In the genomic region with DNA sequence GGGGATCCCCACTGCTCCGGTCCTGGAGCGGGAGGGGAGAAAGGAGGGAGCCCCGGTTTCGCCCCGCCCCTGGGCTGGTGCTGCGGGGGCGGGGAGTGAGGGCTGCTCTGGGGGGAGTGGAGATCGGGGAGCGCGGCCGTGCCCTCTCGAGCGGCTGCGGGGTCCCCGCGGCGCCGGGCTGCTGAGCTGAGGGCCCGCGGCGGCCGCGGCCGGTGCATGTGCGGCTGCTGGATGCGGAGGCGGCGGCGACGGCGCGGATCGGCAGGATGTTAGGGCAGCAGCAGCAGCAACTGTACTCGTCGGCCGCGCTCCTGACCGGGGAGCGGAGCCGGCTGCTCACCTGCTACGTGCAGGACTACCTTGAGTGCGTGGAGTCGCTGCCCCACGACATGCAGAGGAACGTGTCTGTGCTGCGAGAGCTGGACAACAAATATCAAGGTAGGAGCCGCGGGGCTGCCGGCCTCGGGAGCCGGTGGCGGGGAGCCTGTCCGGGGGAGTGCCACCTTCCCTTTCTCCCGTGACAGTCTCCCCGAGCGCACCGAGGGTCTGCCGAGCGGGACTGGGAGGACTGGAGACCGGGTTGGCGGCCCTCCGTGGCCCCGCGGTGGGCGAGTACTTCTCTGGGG, we compare ENCODE assay signal across 8 cellular contexts. TPM values are rescaled to one million over a fixed set of nuclear protein-coding genes. Genes with fewer than 3 reads are reported as not detected.
DNase-seq lines count a peak whose midpoint lies in the region; TF ChIP-seq lines count a peak whose summit lies in the region.

A gene with protein sequence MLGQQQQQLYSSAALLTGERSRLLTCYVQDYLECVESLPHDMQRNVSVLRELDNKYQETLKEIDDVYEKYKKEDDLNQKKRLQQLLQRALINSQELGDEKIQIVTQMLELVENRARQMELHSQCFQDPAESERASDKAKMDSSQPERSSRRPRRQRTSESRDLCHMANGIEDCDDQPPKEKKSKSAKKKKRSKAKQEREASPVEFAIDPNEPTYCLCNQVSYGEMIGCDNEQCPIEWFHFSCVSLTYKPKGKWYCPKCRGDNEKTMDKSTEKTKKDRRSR (plus strand): TSS at position 129 of the 626 bp plus-strand sequence. CDS start 138 bp downstream, at position 267.

- peak within 1 kb of the TSS; percentile 94 for H3K4me3 Mint-ChIP-seq in endodermal cell

- H3K9ac ChIP-seq in endodermal cell (ENCODE audit: extremely low read depth, low read length, poor library complexity, severe bottlenecking): peak within 1 kb of the TSS; percentile 79
- H3K9ac ChIP-seq in mucosa of rectum (ENCODE audit: low read depth in 1 of 2, low read length in 2 of 2): peak within 1 kb of the TSS; percentile 95

- peak within 1 kb of the TSS; percentile 90 for H3K27ac ChIP-seq in endodermal cell (ENCODE audit: low read depth, low read length)
- H3K27ac ChIP-seq in mucosa of rectum (ENCODE audit: low read depth in 2 of 2, low read length in 2 of 2): peak within 1 kb of the TSS; percentile 99
- peak within 1 kb of the TSS; percentile 93 to 98 (median 97) for H3K27ac ChIP-seq in transverse colon

- H3K36me3 Mint-ChIP-seq in endodermal cell (ENCODE audit: low read depth): peaks cover under 1% of the 10 kb centered on the region

- intact Hi-C loops in T-helper 2 cell treated with Interferon-gamma antibody and Interleukin-4, amounts not matched to agents 100 ng/mL and 5 ng/mL, for 36 hours (cut with micrococcal nuclease): loop anchor here (1.0 to 10.0 kb wide), 13 partner anchors 33 to 1966 kb away; a partner anchor contains a TSS
- intact Hi-C loops in transverse colon (cut with DNase I; ENCODE audit: low total_unique reads): loop anchor here (2.0 kb wide), 2 partner anchors 60 to 154 kb away; a partner anchor contains a TSS

- TF ChIP-seq CTCF in HFF-Myc (IDR thresholded peaks at IDR 0.05; ENCODE audit: low read depth, low read length, missing control alignments): no peak
- TF ChIP-seq CTCF in endodermal cell (conservative IDR thresholded peaks at IDR 0.05): no peak
- no peak for TF ChIP-seq CTCF in transverse colon (IDR thresholded peaks at IDR 0.05)

- 0 to 1% methylated on average over 29 to 65 of the region's 65 CpGs for WGBS in endodermal cell (ENCODE audit: insufficient coverage in 1 of 2, insufficient read length in 1 of 2), 2 experiments
- WGBS in transverse colon (ENCODE audit: low coverage in 1 of 2), 2 donors: 0% methylated on average over 9 of the region's 65 CpGs; no CpG with 5 or more reads in 1 of the 2 donors

- peak; percentile 75 for DNase-seq in ACHN
- no peak for DNase-seq in HFF-Myc (ENCODE audit: extremely low read depth, low read depth)
- DNase-seq in MG63: no peak
- no peak for DNase-seq in endodermal cell
- DNase-seq in transverse colon: no peak

- H3K9me3 ChIP-seq in MG63 (no peaks in the 10 kb centered on the region), endodermal cell (ENCODE audit: control insufficient read depth, low read length) (no peaks in the 10 kb centered on the region), mucosa of rectum (ENCODE audit: control insufficient read depth in 2 of 2, low read length in 2 of 2) (no peaks in the 10 kb centered on the region), transverse colon (no peaks in the 10 kb centered on the region)

- TF ChIP-seq POLR2A in transverse colon (IDR thresholded peaks at IDR 0.05): no peak

- no peak for TF ChIP-seq EP300 in transverse colon (IDR thresholded peaks at IDR 0.05; ENCODE audit: low read depth)

- H3K4me3 ChIP-seq in GM08714 (ENCODE audit: low read length) (peak within 1 kb of the TSS; percentile 84), HFF-Myc (replicated peaks; ENCODE audit: low read depth, low read length) (peak within 1 kb of the TSS; percentile 88), MG63 (peak within 1 kb of the TSS; percentile 90), endodermal cell (ENCODE audit: low read length) (peak within 1 kb of the TSS; percentile 93), mucosa of rectum (ENCODE audit: low read length in 2 of 2) (peak within 1 kb of the TSS; percentile 98), transverse colon (peak within 1 kb of the TSS; percentile 70 to 91 (median 82))

- no peaks in the 10 kb centered on the region for H3K27me3 Mint-ChIP-seq in endodermal cell (ENCODE audit: insufficient read depth)

- H3K4me1 ChIP-seq in endodermal cell (ENCODE audit: control insufficient read depth, insufficient read depth, low read length) (no peaks in the 10 kb centered on the region), mucosa of rectum (ENCODE audit: control insufficient read depth in 2 of 2, insufficient read depth in 2 of 2, low read length in 2 of 2) (peaks cover 7 to 10% of the 10 kb centered on the region in 2 donors), transverse colon (peaks cover 13 to 36% (median 21%) of the 10 kb centered on the region in 4 donors)

- H3K4me1 Mint-ChIP-seq in endodermal cell: peaks cover 16% of the 10 kb centered on the region

- no peaks in the 10 kb centered on the region; the same call in 1 of the 2 replicates for H3K36me3 ChIP-seq in MG63
- H3K36me3 ChIP-seq in endodermal cell (ENCODE audit: control insufficient read depth, insufficient read depth, low read length): peaks cover under 1% of the 10 kb centered on the region
- H3K36me3 ChIP-seq in mucosa of rectum (ENCODE audit: control insufficient read depth in 2 of 2, insufficient read depth in 2 of 2, low read length in 2 of 2): no peaks in the 10 kb centered on the region
- no peaks in the 10 kb centered on the region for H3K36me3 ChIP-seq in transverse colon

- in situ Hi-C loops in ACHN (cut with HindIII; ENCODE audit: low pct_ligation_motif_present, low pct_unique_long_range_greater_than_20kb, low sequenced_read_pairs): no loop called here
- in situ Hi-C loops in transverse colon (cut with MboI; ENCODE audit: low pct_ligation_motif_present in 1 of 4, low pct_unique_long_range_greater_than_20kb in 1 of 4, low sequenced_read_pairs in 3 of 4): loop anchor here in 1 of 4 donors (10.0 kb wide), 1 partner anchor 150 kb away; a partner anchor contains a TSS

- H3K27me3 ChIP-seq in MG63 (no peaks in the 10 kb centered on the region), endodermal cell (ENCODE audit: control insufficient read depth, insufficient read depth, low read length, poor library complexity, severe bottlenecking) (no peaks in the 10 kb centered on the region), mucosa of rectum (ENCODE audit: control insufficient read depth in 2 of 2, insufficient read depth in 2 of 2, low read length in 2 of 2) (no peaks in the 10 kb centered on the region), transverse colon (no peaks in the 10 kb centered on the region)

- H3K9me3 Mint-ChIP-seq in endodermal cell: no peaks in the 10 kb centered on the region

- peak within 1 kb of the TSS; percentile 97 for H3K27ac Mint-ChIP-seq in endodermal cell

RNA-seq across cellular contexts. Expression of the gene that starts here (rescaled TPM):
- 8.0 and 20.0 TPM in 2 replicates for total RNA-seq in MG63 (2014; rRNA removed; shearing (Covaris generic); ENCODE audit: low replicate concordance)
- total RNA-seq in T-helper 2 cell treated with Interferon-gamma antibody and Interleukin-4, amounts not matched to agents 100 ng/mL and 5 ng/mL, for 36 hours: 8.8 and 11.0 TPM in 2 replicates
- 10 to 100 TPM; 16.9 to 19.8 TPM for total RNA-seq in endodermal cell
- 19.3 TPM for polyA plus RNA-seq in endodermal cell (2013, experiment 1 of 2)
- 19.1 TPM for polyA plus RNA-seq in endodermal cell (2013, experiment 2 of 2)
- 10 to 100 TPM in 2 of 4 donors, not detected in 2; 15.4 to 16.9 TPM for total RNA-seq in transverse colon
